In genomic region chr1:220219136-220219442, GRCh38 we compare ENCODE assay signal across 11 cellular contexts. TPM values are rescaled to one million over a fixed set of nuclear protein-coding genes. Genes with fewer than 3 reads are reported as not detected.
DNase-seq lines count a peak whose midpoint lies in the region; ATAC-seq, FAIRE-seq and TF ChIP-seq lines count a peak whose summit lies in the region.
"Had no signal": no experiment of that assay in that cellular context is flagged by ENCODE, and none has a peak within 500 bp of the region (broad histone marks: within the 10 kb centered on the region; RNA-seq: fewer than 3 reads in every experiment).

No MANE protein-coding gene starts in this region.

- TF ChIP-seq CTCF in bronchial epithelial cell (IDR thresholded peaks at IDR 0.05; ENCODE audit: insufficient read depth, low read length, severe bottlenecking), result no peak
- no peak for TF ChIP-seq CTCF in osteoblast (IDR thresholded peaks at IDR 0.05; ENCODE audit: extremely low read depth, low read depth, low read length)

- no peak for TF ChIP-seq POLR2A in GM12892 (IDR thresholded peaks at IDR 0.05; ENCODE audit: low read depth, low read length)

- no peak for DNase-seq in GM12892 (ENCODE audit: insufficient read length)
- DNase-seq in NCI-H82 treated with DMSO at 0.1 percent for 48 hours (lab: John Stamatoyannopoulos, UW; ENCODE audit: unreplicated experiment), result peak; percentile 22
- peak; percentile 33 for DNase-seq in bronchial epithelial cell (ENCODE audit: low read depth)
- no peak for DNase-seq in osteoblast (ENCODE audit: insufficient read length, low spot score, missing footprints)
- no peak for DNase-seq in cerebellar nuclear complex (lab: John Stamatoyannopoulos, UW)
- no peak for DNase-seq in NCI-H146 (lab: John Stamatoyannopoulos, UW)
- DNase-seq: GOT3, NCI-H524 treated with DMSO at 0.1 percent for 48 hours had no signal

- no peak overlapping the region for H2AFZ ChIP-seq in osteoblast (ENCODE audit: low read length)

- no peaks in the 10 kb centered on the region for H3K9me3 ChIP-seq in osteoblast (ENCODE audit: low read depth, low read length)
- H3K9me3 ChIP-seq: Caco-2, stomach had no signal

- no peak overlapping the region for H3K4me3 ChIP-seq in bronchial epithelial cell (ENCODE audit: low read depth, low read length)
- H3K4me3 ChIP-seq in osteoblast (ENCODE audit: insufficient read depth, low read length), result no peak overlapping the region
- H3K4me3 ChIP-seq: stomach had no signal

- H3K27me3 ChIP-seq in bronchial epithelial cell (ENCODE audit: control insufficient read depth, insufficient read depth, low read length) (no peaks in the 10 kb centered on the region), osteoblast (ENCODE audit: insufficient read depth, low read length) (no peaks in the 10 kb centered on the region)
- H3K27me3 ChIP-seq: stomach had no signal

- H3K27ac ChIP-seq in osteoblast (ENCODE audit: low read depth, low read length), result peak overlapping the region; percentile 5
- H3K27ac ChIP-seq: stomach had no signal

- H3K36me3 ChIP-seq in bronchial epithelial cell (ENCODE audit: control insufficient read depth, insufficient read depth, low read length), result no peaks in the 10 kb centered on the region
- H3K36me3 ChIP-seq in osteoblast (ENCODE audit: insufficient read depth, low read length), result no peaks in the 10 kb centered on the region

- peaks cover 8% of the 10 kb centered on the region for H3K4me1 ChIP-seq in osteoblast (ENCODE audit: insufficient read depth, low read length)
- H3K4me1 ChIP-seq: Caco-2 had no signal

- H3K79me2 ChIP-seq in osteoblast (ENCODE audit: insufficient read depth, low read length), result peaks cover 86% of the 10 kb centered on the region

- no peak overlapping the region for H3K4me2 ChIP-seq in osteoblast (ENCODE audit: insufficient read depth, low read length)

- H4K20me1 ChIP-seq in osteoblast (ENCODE audit: insufficient read depth, low read length), result peaks cover 34% of the 10 kb centered on the region

- no peak for ATAC-seq in HG03196 (IDR thresholded peaks at IDR 0.05; ENCODE audit: unreplicated experiment)

- FAIRE-seq in GM12892 (lab: Jason Lieb, UNC) (peak; percentile 62), bronchial epithelial cell (lab: Jason Lieb, UNC) (no peak)

RNA-seq across cellular contexts. Expression of gene RAB3GAP2, which starts 53.2 kb away (rescaled TPM):
- 34.9 TPM for polyA plus RNA-seq in GM12892 (2012; ENCODE audit: missing spikeins)
- total RNA-seq in bronchial epithelial cell, result 26.1 and 31.5 TPM in 2 replicates
- 42.4 and 44.2 TPM in 2 replicates for total RNA-seq in osteoblast

Comparison
In these comparisons a context has a peak if more than half of its experiments do, and no peak if none do; other contexts are left out.
1. DNase-seq: peak in NCI-H82 treated with DMSO at 0.1 percent for 48 hours (single experiment) and bronchial epithelial cell (single experiment); none in GM12892 (single experiment), osteoblast (single experiment), cerebellar nuclear complex (0 of 2) and NCI-H146 (single experiment).